In genomic region chr11:65897020-65897471, GRCh38 we compare ENCODE assay signal across 11 cellular contexts. TPM values are rescaled to one million over a fixed set of nuclear protein-coding genes. Genes with fewer than 3 reads are reported as not detected.
DNase-seq lines count a peak whose midpoint lies in the region; ATAC-seq, FAIRE-seq and TF ChIP-seq lines count a peak whose summit lies in the region.
"Had no signal": no experiment of that assay in that cellular context is flagged by ENCODE, and none has a peak within 500 bp of the region (broad histone marks: within the 10 kb centered on the region; RNA-seq: fewer than 3 reads in every experiment).

No MANE protein-coding gene starts in this region.

- peaks cover 2% of the 10 kb centered on the region for H3K36me3 Mint-ChIP-seq in T-helper 1 cell treated with Interleukin-12 subunit alpha and Interleukin-12 subunit beta and Interleukin-4 antibody, amounts not matched to agents 30 μg/mL and 1 μg/mL, for 36 hours (ENCODE audit: low read depth)
- H3K36me3 Mint-ChIP-seq: T-cell had no signal

- no peaks in the 10 kb centered on the region for H4K20me1 ChIP-seq in fibroblast of lung (ENCODE audit: control insufficient read depth, extremely low read depth, insufficient read depth, low read length)

- ATAC-seq in Panc1 (no peak), foreskin keratinocyte (no peak)
- ATAC-seq: lower lobe of right lung, T-cell had no signal

- H3K27ac ChIP-seq in Panc1 (ENCODE audit: low read length) (peak overlapping the region; percentile 87), fibroblast of lung (ENCODE audit: insufficient read depth, low read length) (peak overlapping the region; percentile 100), kidney (ENCODE audit: low read depth in 2 of 2, low read length in 2 of 2) (no peak overlapping the region), foreskin keratinocyte (no peak overlapping the region)
- H3K27ac ChIP-seq: hepatocyte, lower lobe of right lung had no signal

- H3K36me3 ChIP-seq in Panc1 (ENCODE audit: control insufficient read depth, insufficient read depth, low read length) (no peaks in the 10 kb centered on the region; the same call in 1 of the 2 replicates), fibroblast of lung (ENCODE audit: control insufficient read depth, insufficient read depth, low read length) (peaks cover 22% of the 10 kb centered on the region), kidney (ENCODE audit: control insufficient read depth in 1 of 2, insufficient read depth in 2 of 2, low read length in 2 of 2) (no peaks in the 10 kb centered on the region)
- H3K36me3 ChIP-seq: lower lobe of right lung had no signal

- H3K9me3 ChIP-seq in Panc1 (ENCODE audit: control insufficient read depth, insufficient read depth, low read depth, low read length) (no peaks in the 10 kb centered on the region), fibroblast of lung (ENCODE audit: control insufficient read depth, insufficient read depth, low read depth, low read length) (no peaks in the 10 kb centered on the region), kidney (ENCODE audit: control insufficient read depth in 1 of 2, low read length in 2 of 2) (no peaks in the 10 kb centered on the region)
- H3K9me3 ChIP-seq: lower lobe of right lung had no signal

- peak overlapping the region; percentile 82 to 89 for H3K4me3 ChIP-seq in Panc1 (ENCODE audit: low read depth in 2 of 2, low read length in 2 of 2)
- H3K4me3 ChIP-seq in fibroblast of lung (replicated peaks in 1 of 4; ENCODE audit: control extremely low read depth in 1 of 4, insufficient read depth in 1 of 4, low read depth in 3 of 4, low read length in 4 of 4): peak overlapping the region; percentile 14 to 96 (median 58)
- no peak overlapping the region for H3K4me3 ChIP-seq in kidney (ENCODE audit: low read length in 2 of 2)
- H3K4me3 ChIP-seq: hepatocyte, lower lobe of right lung had no signal

- H3K27me3 ChIP-seq in Panc1 (ENCODE audit: control insufficient read depth, insufficient read depth, low read length): no peaks in the 10 kb centered on the region
- H3K27me3 ChIP-seq in fibroblast of lung (ENCODE audit: control insufficient read depth, insufficient read depth, low read length): no peaks in the 10 kb centered on the region
- no peaks in the 10 kb centered on the region for H3K27me3 ChIP-seq in foreskin keratinocyte

- no peak for TF ChIP-seq CTCF in Panc1 (IDR thresholded peaks at IDR 0.05)
- TF ChIP-seq CTCF in fibroblast of lung (conservative IDR thresholded peaks at IDR 0.05 in 1 of 2, IDR thresholded peaks at IDR 0.05 in 1 of 2; ENCODE audit: low read depth in 1 of 2, low read length in 2 of 2): no peak
- no peak for TF ChIP-seq CTCF in kidney (IDR thresholded peaks at IDR 0.05; ENCODE audit: borderline replicate concordance, extremely low read depth, insufficient read depth)
- no peak for TF ChIP-seq CTCF in foreskin keratinocyte (conservative IDR thresholded peaks at IDR 0.05)

- no peak for DNase-seq in T-helper 1 cell
- DNase-seq in Panc1 (ENCODE audit: low read depth, low spot score): no peak
- peak in 1 of 2 donors; percentile 28 for DNase-seq in fibroblast of lung (ENCODE audit: low read depth in 2 of 2)
- DNase-seq in kidney: no peak
- no peak for DNase-seq in foreskin keratinocyte
- DNase-seq: T-cell, trophoblast cell had no signal

- POLR2A ChIA-PET in Panc1 (lab: Charles Lee): interaction anchor here (0.7 to 4.4 kb wide), 4 partner anchors 15 to 217 kb away, joined by 6 to 37 read pairs (median 14); no protein-coding TSS in a partner anchor

- no peaks in the 10 kb centered on the region for H3K9me3 Mint-ChIP-seq in T-helper 1 cell treated with Interleukin-12 subunit alpha and Interleukin-12 subunit beta and Interleukin-4 antibody, amounts not matched to agents 30 μg/mL and 1 μg/mL, for 36 hours
- H3K9me3 Mint-ChIP-seq: T-cell had no signal

- peak overlapping the region; percentile 31 for H3K27ac Mint-ChIP-seq in T-helper 1 cell treated with Interleukin-12 subunit alpha and Interleukin-12 subunit beta and Interleukin-4 antibody, amounts not matched to agents 30 μg/mL and 1 μg/mL, for 36 hours
- H3K27ac Mint-ChIP-seq: T-cell had no signal

- peaks cover 64% of the 10 kb centered on the region for H3K4me1 ChIP-seq in Panc1 (ENCODE audit: control insufficient read depth, insufficient read depth, low read length)
- H3K4me1 ChIP-seq in fibroblast of lung (ENCODE audit: control insufficient read depth, extremely low read depth, insufficient read depth, low read length): peaks cover 31% of the 10 kb centered on the region
- peaks cover 3 to 11% of the 10 kb centered on the region in 2 donors for H3K4me1 ChIP-seq in kidney (ENCODE audit: control insufficient read depth in 1 of 2, insufficient read depth in 1 of 2, low read depth in 1 of 2, low read length in 2 of 2)
- H3K4me1 ChIP-seq in foreskin keratinocyte: peaks cover 22% of the 10 kb centered on the region

- in situ Hi-C loops in Panc1 (cut with HindIII; ENCODE audit: low pct_unique_long_range_greater_than_20kb, low sequenced_read_pairs): no loop called here

- peaks cover 42% of the 10 kb centered on the region for H3K4me1 Mint-ChIP-seq in T-helper 1 cell treated with Interleukin-12 subunit alpha and Interleukin-12 subunit beta and Interleukin-4 antibody, amounts not matched to agents 30 μg/mL and 1 μg/mL, for 36 hours (ENCODE audit: low read depth)

- no peak for FAIRE-seq in kidney (lab: Jason Lieb, UNC)
- FAIRE-seq: bronchial epithelial cell had no signal

- CTCF ChIA-PET in Panc1 (lab: Charles Lee): no interaction called here

- peak overlapping the region; percentile 84 for H3K4me2 ChIP-seq in fibroblast of lung (ENCODE audit: extremely low read depth, insufficient read depth, low read length)
- H3K4me2 ChIP-seq: hepatocyte had no signal

- peaks cover 1% of the 10 kb centered on the region for H3K27me3 Mint-ChIP-seq in T-helper 1 cell treated with Interleukin-12 subunit alpha and Interleukin-12 subunit beta and Interleukin-4 antibody, amounts not matched to agents 30 μg/mL and 1 μg/mL, for 36 hours (ENCODE audit: low read depth)

- intact Hi-C loops in Panc1 (cut with micrococcal nuclease; ENCODE audit: unreplicated experiment): no loop called here
- intact Hi-C loops in kidney (cut with DNase I): no loop called here

- no TSS peak for BruUV-seq in Panc1 (replicated peaks; lab: Mats Ljungman, UMichigan)

- H3K9ac ChIP-seq in fibroblast of lung (ENCODE audit: insufficient read depth, low read length): peak overlapping the region; percentile 45
- no peak overlapping the region for H3K9ac ChIP-seq in kidney (ENCODE audit: low read length in 2 of 2)

- H3K4me3 Mint-ChIP-seq in T-helper 1 cell treated with Interleukin-12 subunit alpha and Interleukin-12 subunit beta and Interleukin-4 antibody, amounts not matched to agents 30 μg/mL and 1 μg/mL, for 36 hours: peak overlapping the region; percentile 28

- H2AFZ ChIP-seq in fibroblast of lung (ENCODE audit: low read length): no peak overlapping the region
- H2AFZ ChIP-seq: hepatocyte had no signal

- H3K79me2 ChIP-seq in fibroblast of lung (ENCODE audit: control insufficient read depth, insufficient read depth, low read length): peaks cover 93% of the 10 kb centered on the region

RNA-seq across cellular contexts. Expression of gene FOSL1, which starts 3.1 kb away (rescaled TPM):
- total RNA-seq in Panc1 (2021; ENCODE audit: unreplicated experiment) (186 TPM), fibroblast of lung (7.4 and 8.8 TPM in 2 replicates), kidney (3.2 TPM), foreskin keratinocyte (127 and 153 TPM in 2 replicates)
- polyA plus RNA-seq in Panc1 (2012; ENCODE audit: insufficient read length): 149 TPM
- polyA plus RNA-seq in fibroblast of lung (3.5 and 26.9 TPM in 2 replicates), kidney (ENCODE audit: insufficient read depth, low read depth, low replicate concordance) (0.37 TPM), foreskin keratinocyte (199 and 204 TPM in 2 replicates)
- 27.4 and 167 TPM in 2 replicates for polyA plus RNA-seq in fibroblast of lung (2012)
- polyA minus RNA-seq in fibroblast of lung (ENCODE audit: low replicate concordance): 54.5 and 239 TPM in 2 replicates

RNA-seq across cellular contexts. Expression of gene CCDC85B, which starts 6.6 kb away (rescaled TPM):
- 85.4 TPM for total RNA-seq in Panc1 (2021; ENCODE audit: unreplicated experiment)
- 188 TPM for polyA plus RNA-seq in Panc1 (2012; ENCODE audit: insufficient read length)
- 83.7 and 118 TPM in 2 replicates for total RNA-seq in fibroblast of lung
- 18.1 and 20.6 TPM in 2 replicates for polyA plus RNA-seq in fibroblast of lung
- 78.4 and 153 TPM in 2 replicates for polyA plus RNA-seq in fibroblast of lung (2012)
- 6.7 and 7.7 TPM in 2 replicates for polyA minus RNA-seq in fibroblast of lung (ENCODE audit: low replicate concordance)
- total RNA-seq in kidney: 26.1 TPM
- 31.8 TPM for polyA plus RNA-seq in kidney (ENCODE audit: insufficient read depth, low read depth, low replicate concordance)
- total RNA-seq in foreskin keratinocyte: 25.4 and 36.9 TPM in 2 replicates
- 58.9 and 62.1 TPM in 2 replicates for polyA plus RNA-seq in foreskin keratinocyte

RNA-seq across cellular contexts. Expression of gene FIBP, which starts 8.8 kb away (rescaled TPM):
- total RNA-seq in Panc1 (2021; ENCODE audit: unreplicated experiment) (105 TPM), fibroblast of lung (134 and 168 TPM in 2 replicates), kidney (58.0 TPM), foreskin keratinocyte (105 and 113 TPM in 2 replicates)
- 154 TPM for polyA plus RNA-seq in Panc1 (2012; ENCODE audit: insufficient read length)
- polyA plus RNA-seq in fibroblast of lung (81.0 and 132 TPM in 2 replicates), kidney (ENCODE audit: insufficient read depth, low read depth, low replicate concordance) (105 TPM), foreskin keratinocyte (120 and 124 TPM in 2 replicates)
- polyA plus RNA-seq in fibroblast of lung (2012): 102 and 166 TPM in 2 replicates
- polyA minus RNA-seq in fibroblast of lung (ENCODE audit: low replicate concordance): 125 and 200 TPM in 2 replicates

RNA-seq across cellular contexts. Expression of gene CTSW, which starts 17.4 kb away (rescaled TPM):
- not detected for total RNA-seq in Panc1 (2021; ENCODE audit: unreplicated experiment)
- not detected for polyA plus RNA-seq in Panc1 (2012; ENCODE audit: insufficient read length)
- total RNA-seq in fibroblast of lung: not detected in 2 replicates
- polyA plus RNA-seq in fibroblast of lung: 0.10 TPM in 1 of 2 replicates, not detected in the other
- polyA plus RNA-seq in fibroblast of lung (2012): 0.09 TPM in 1 of 2 replicates, not detected in the other
- 0.30 TPM in 1 of 2 replicates, not detected in the other for polyA minus RNA-seq in fibroblast of lung (ENCODE audit: low replicate concordance)
- total RNA-seq in kidney: 3.9 TPM
- polyA plus RNA-seq in kidney (ENCODE audit: insufficient read depth, low read depth, low replicate concordance): 1.3 TPM
- not detected in 2 replicates for total RNA-seq in foreskin keratinocyte
- polyA plus RNA-seq in foreskin keratinocyte: not detected in 2 replicates
- total RNA-seq: bronchial epithelial cell, hepatocyte had no signal

RNA-seq across cellular contexts. Expression of gene C11orf68, which starts 21.8 kb away (rescaled TPM):
- 84.7 TPM for total RNA-seq in Panc1 (2021; ENCODE audit: unreplicated experiment)
- 90.5 TPM for polyA plus RNA-seq in Panc1 (2012; ENCODE audit: insufficient read length)
- total RNA-seq in fibroblast of lung: 18.0 and 26.6 TPM in 2 replicates
- 27.6 and 57.2 TPM in 2 replicates for polyA plus RNA-seq in fibroblast of lung
- 46.7 and 99.2 TPM in 2 replicates for polyA plus RNA-seq in fibroblast of lung (2012)
- 68.3 and 159 TPM in 2 replicates for polyA minus RNA-seq in fibroblast of lung (ENCODE audit: low replicate concordance)
- total RNA-seq in kidney: 38.0 TPM
- polyA plus RNA-seq in kidney (ENCODE audit: insufficient read depth, low read depth, low replicate concordance): 52.0 TPM
- total RNA-seq in foreskin keratinocyte: 40.5 and 41.7 TPM in 2 replicates
- polyA plus RNA-seq in foreskin keratinocyte: 63.3 and 69.0 TPM in 2 replicates

Comparison
In these comparisons a context has a peak if more than half of its experiments do, and no peak if none do; other contexts are left out.
1. H3K27ac ChIP-seq: peak in Panc1 (single experiment) and fibroblast of lung (single experiment); none in kidney (0 of 2) and foreskin keratinocyte (single experiment).
2. H3K4me3 ChIP-seq: peak in Panc1 (2 of 2) and fibroblast of lung (4 of 4); none in kidney (0 of 2).
3. RNA of gene FOSL1, which starts 3.1 kb away (total RNA-seq): 186 TPM in Panc1 (single experiment) and 127 to 153 TPM in foreskin keratinocyte; 7.4 to 8.8 TPM in fibroblast of lung and 3.2 TPM in kidney (single experiment); every median in the first group is over 10 times any median in the second.